Comparison of ENCODE assay signal across 16 cellular contexts in genomic region chr21:25953659-25954058, GRCh38.
"Had no signal": no experiment of that assay in that cellular context is flagged by ENCODE, and none has a peak within 500 bp of the region (broad histone marks: within the 10 kb centered on the region; RNA-seq: fewer than 3 reads in every experiment).

No MANE protein-coding gene starts in this region.

- H3K9me3 Mint-ChIP-seq: activated B cell treated with CpG ODN at 0.5 μM for 24 hours; activated naive CD8-positive, alpha-beta T cell treated with anti-CD3 and anti-CD28 coated beads, Interleukin-2, amount 10 ng/mL, durations not matched to agents 7 days and 5 days; activated T-helper 1 cell treated with anti-CD3 and anti-CD28 coated beads, Interleukin-12 subunit alpha, Interleukin-12 subunit beta, Interleukin-2, Interleukin-4 antibody, amounts not matched to agents 30 ng/mL and 10 ng/mL and 1 ng/mL, durations not matched to agents 14 hours and 24 hours and 36 hours; neural crest cell had no signal

- H3K27me3 Mint-ChIP-seq: activated B cell treated with CpG ODN at 0.5 μM for 24 hours; activated naive CD8-positive, alpha-beta T cell treated with anti-CD3 and anti-CD28 coated beads, Interleukin-2, amount 10 ng/mL, durations not matched to agents 7 days and 5 days had no signal

- H3K4me1 ChIP-seq: lower lobe of right lung, psoas muscle, thyroid gland had no signal

- H3K27ac Mint-ChIP-seq: activated B cell treated with CpG ODN at 0.5 μM for 24 hours; activated naive CD8-positive, alpha-beta T cell treated with anti-CD3 and anti-CD28 coated beads, Interleukin-2, amount 10 ng/mL, durations not matched to agents 7 days and 5 days; activated T-helper 1 cell treated with anti-CD3 and anti-CD28 coated beads, Interleukin-12 subunit alpha, Interleukin-12 subunit beta, Interleukin-2, Interleukin-4 antibody, amounts not matched to agents 30 ng/mL and 10 ng/mL and 1 ng/mL, durations not matched to agents 14 hours and 24 hours and 36 hours had no signal

- H3K27ac ChIP-seq: heart left ventricle, lower lobe of right lung, psoas muscle, right lobe of liver, thyroid gland, vagina had no signal

- DNase-seq: activated B cell treated with CpG ODN at 0.5 μM for 24 hours; activated naive CD8-positive, alpha-beta T cell treated with anti-CD3 and anti-CD28 coated beads, Interleukin-2, amount 10 ng/mL, durations not matched to agents 7 days and 5 days; anterior cingulate cortex; heart left ventricle; left cardiac atrium; lower lobe of right lung; midbrain; psoas muscle; right lobe of liver; stimulated activated CD4-positive, alpha-beta T cell treated with anti-CD3 and anti-CD28 coated beads, Interleukin-1b, Interleukin-23, amount 100 ng/mL, for 48 hours; stomach; SW 1271; thyroid gland had no signal

- H3K4me3 ChIP-seq: heart left ventricle, lower lobe of right lung, psoas muscle, right lobe of liver, stomach, thyroid gland, vagina had no signal

- H3K36me3 ChIP-seq: vagina had no signal

- H3K27me3 ChIP-seq: heart left ventricle, right lobe of liver, stomach, thyroid gland, vagina had no signal

- H3K9me3 ChIP-seq: heart left ventricle, lower lobe of right lung, psoas muscle, right lobe of liver, stomach, thyroid gland, vagina had no signal

- H3K4me1 Mint-ChIP-seq: activated B cell treated with CpG ODN at 0.5 μM for 24 hours; activated naive CD8-positive, alpha-beta T cell treated with anti-CD3 and anti-CD28 coated beads, Interleukin-2, amount 10 ng/mL, durations not matched to agents 7 days and 5 days had no signal

- H3K4me3 Mint-ChIP-seq: activated B cell treated with CpG ODN at 0.5 μM for 24 hours; activated naive CD8-positive, alpha-beta T cell treated with anti-CD3 and anti-CD28 coated beads, Interleukin-2, amount 10 ng/mL, durations not matched to agents 7 days and 5 days; activated T-helper 1 cell treated with anti-CD3 and anti-CD28 coated beads, Interleukin-12 subunit alpha, Interleukin-12 subunit beta, Interleukin-2, Interleukin-4 antibody, amounts not matched to agents 30 ng/mL and 10 ng/mL and 1 ng/mL, durations not matched to agents 14 hours and 24 hours and 36 hours; neural crest cell had no signal

- ATAC-seq: heart left ventricle, left cardiac atrium, lower lobe of right lung, psoas muscle had no signal
